Comparison of ENCODE assay signal across 8 cellular contexts in genomic region chr1:226060976-226061792, GRCh38.
DNase-seq lines count a peak whose midpoint lies in the region; ATAC-seq and TF ChIP-seq lines count a peak whose summit lies in the region.

No MANE protein-coding gene starts in this region.

- DNase-seq in GM12865 (ENCODE audit: low read depth) (no peak), NCI-H2196 treated with DMSO at 0.1 percent for 48 hours (lab: John Stamatoyannopoulos, UW; ENCODE audit: unreplicated experiment) (peak; percentile 6), cerebellar cortex (ENCODE audit: low spot score) (peak; percentile 57)
- no peak for DNase-seq in stimulated activated CD4-positive, alpha-beta T cell treated with anti-CD3 and anti-CD28 coated beads, Interleukin-1b, Interleukin-23, amount 100 ng/mL, for 48 hours
- DNase-seq in activated CD8-positive, alpha-beta memory T cell treated with anti-CD3 and anti-CD28 coated beads for 24 hours, result no peak

- peaks cover 3% of the 10 kb centered on the region for H3K36me3 ChIP-seq in mucosa of stomach (ENCODE audit: control insufficient read depth, insufficient read depth, low read length)

- peak overlapping the region; percentile 96 for H3K9ac ChIP-seq in mucosa of stomach (ENCODE audit: low read length)

- H3K4me3 ChIP-seq in GM12865 (ENCODE audit: low read depth, low read length) (peak overlapping the region; percentile 81), mucosa of stomach (ENCODE audit: low read length) (peak overlapping the region; percentile 39)

- peaks cover 15% of the 10 kb centered on the region for H3K4me1 ChIP-seq in mucosa of stomach (ENCODE audit: control insufficient read depth, insufficient read depth, low read length)

- H3K27me3 ChIP-seq in mucosa of stomach (ENCODE audit: control insufficient read depth, insufficient read depth, low read length), result no peaks in the 10 kb centered on the region

- ATAC-seq in GM21528 (IDR thresholded peaks at IDR 0.05; ENCODE audit: low FRiP score, unreplicated experiment) (no peak), GM18870 (IDR thresholded peaks at IDR 0.05; ENCODE audit: unreplicated experiment) (no peak)

- no peaks in the 10 kb centered on the region for H3K9me3 ChIP-seq in mucosa of stomach (ENCODE audit: control insufficient read depth, low read length)

- TF ChIP-seq CTCF in GM12865 (IDR thresholded peaks at IDR 0.05; ENCODE audit: insufficient read depth, low read depth, low read length, missing control alignments), result no peak

Comparison
In these comparisons a context has a peak if more than half of its experiments do, and no peak if none do; other contexts are left out.
1. DNase-seq: peak in NCI-H2196 treated with DMSO at 0.1 percent for 48 hours (single experiment) and cerebellar cortex (single experiment); none in GM12865 (single experiment), stimulated activated CD4-positive, alpha-beta T cell treated with anti-CD3 and anti-CD28 coated beads, Interleukin-1b, Interleukin-23, amount 100 ng/mL, for 48 hours (single experiment) and activated CD8-positive, alpha-beta memory T cell treated with anti-CD3 and anti-CD28 coated beads for 24 hours (single experiment).